ENCODE assay signal across 15 cellular contexts in genomic region chr5:157696154-157696553, GRCh38. TPM values are rescaled to one million over a fixed set of nuclear protein-coding genes. Genes with fewer than 3 reads are reported as not detected.
"Had no signal": no experiment of that assay in that cellular context is flagged by ENCODE, and none has a peak within 500 bp of the region (broad histone marks: within the 10 kb centered on the region; RNA-seq: fewer than 3 reads in every experiment).

No MANE protein-coding gene starts in this region.

RNA-seq across cellular contexts. Expression of gene C5orf52, which starts 24.8 kb away (rescaled TPM):
- total RNA-seq: stomach, subcutaneous adipose tissue, suprapubic skin, temporal lobe, thoracic aorta, thyroid gland, tibial nerve, transverse colon, upper lobe of left lung, upper lobe of right lung, ureter, urinary bladder, uterus, vagina had no signal
- polyA plus RNA-seq: stomach, thymus, urinary bladder had no signal

RNA-seq across cellular contexts. Expression of gene SOX30, which starts 43.9 kb away (rescaled TPM):
- total RNA-seq: subcutaneous adipose tissue, suprapubic skin, temporal lobe, thoracic aorta, urinary bladder, uterus, vagina had no signal
